In the genomic region with DNA sequence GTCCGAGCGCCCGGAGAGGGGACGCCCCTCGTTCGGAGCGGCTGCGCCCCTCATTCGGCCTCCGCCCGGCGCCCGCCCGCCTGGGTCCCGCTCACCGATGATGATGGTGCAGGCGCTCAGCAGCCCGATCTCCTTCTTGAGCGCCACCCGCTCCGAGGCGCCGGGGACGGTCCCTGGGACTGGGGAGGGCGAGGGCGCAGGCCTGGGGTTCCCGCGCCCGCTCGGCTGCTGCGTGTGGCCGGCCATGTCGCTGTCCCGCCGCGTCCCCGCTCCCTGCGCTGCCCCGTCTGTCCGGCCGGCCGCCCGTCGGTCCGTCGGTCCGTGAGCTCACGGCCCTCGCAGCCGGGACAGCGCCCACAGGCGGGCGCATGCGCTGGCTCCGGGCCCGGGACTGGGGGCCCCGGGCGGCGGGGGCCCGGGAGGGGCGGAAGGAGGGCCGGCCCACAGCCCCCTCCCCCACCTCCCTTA, we compare ENCODE assay signal across 11 cellular contexts. TPM values are rescaled to one million over a fixed set of nuclear protein-coding genes. Genes with fewer than 3 reads are reported as not detected.
DNase-seq lines count a peak whose midpoint lies in the region; ATAC-seq and TF ChIP-seq lines count a peak whose summit lies in the region.
"Had no signal": no experiment of that assay in that cellular context is flagged by ENCODE, and none has a peak within 500 bp of the region (broad histone marks: within the 10 kb centered on the region; RNA-seq: fewer than 3 reads in every experiment).

A gene (minus strand): TSS at position 393 of the 468 bp plus-strand sequence. CDS start 147 bp downstream, at position 246.

- intact Hi-C loops in activated naive CD4-positive, alpha-beta T cell treated with anti-CD3 and anti-CD28 coated beads for 36 hours (cut with micrococcal nuclease): loop anchor here (5.0 kb wide), 1 partner anchor 83 kb away; no protein-coding TSS in a partner anchor

- peaks cover 6% of the 10 kb centered on the region for H3K36me3 Mint-ChIP-seq in activated naive CD4-positive, alpha-beta T cell treated with anti-CD3 and anti-CD28 coated beads for 36 hours (ENCODE audit: low read depth)
- H3K36me3 Mint-ChIP-seq in mesothelial cell of epicardium: peaks cover 8% of the 10 kb centered on the region

- CTCF ChIA-PET in activated naive CD4-positive, alpha-beta T cell treated with anti-CD3 and anti-CD28 coated beads for 36 hours (lab: Charles Lee): interaction anchor here (1.1 kb wide), 1 partner anchor 41 kb away, joined by 4 read pairs; no protein-coding TSS in a partner anchor

- peak within 1 kb of the TSS; percentile 31 for H3K4me3 ChIP-seq in effector memory CD4-positive, alpha-beta T cell (ENCODE audit: insufficient read depth, low read depth, low read length, poor library complexity, severe bottlenecking)
- H3K4me3 ChIP-seq in upper lobe of left lung: peak within 1 kb of the TSS in 3 of 4 donors; percentile 42 to 51 (median 45)

- H3K36me3 ChIP-seq in effector memory CD4-positive, alpha-beta T cell (ENCODE audit: control insufficient read depth, insufficient read depth, low read length): no peaks in the 10 kb centered on the region
- no peaks in the 10 kb centered on the region for H3K36me3 ChIP-seq in upper lobe of left lung

- peak within 1 kb of the TSS; percentile 49 for H3K4me3 Mint-ChIP-seq in activated naive CD4-positive, alpha-beta T cell treated with anti-CD3 and anti-CD28 coated beads for 36 hours
- H3K4me3 Mint-ChIP-seq in mesothelial cell of epicardium: peak within 1 kb of the TSS; percentile 51
- H3K4me3 Mint-ChIP-seq: activated naive CD4-positive, alpha-beta T cell treated with anti-CD3 and anti-CD28 coated beads, Interleukin-2, amount 10 ng/mL, durations not matched to agents 7 days and 5 days had no signal

- peaks cover 6% of the 10 kb centered on the region for H3K9me3 ChIP-seq in effector memory CD4-positive, alpha-beta T cell (ENCODE audit: control insufficient read depth, low read length)
- H3K9me3 ChIP-seq in upper lobe of left lung: peaks cover 8 to 20% (median 18%) of the 10 kb centered on the region in 4 donors

- H3K9me3 Mint-ChIP-seq in activated naive CD4-positive, alpha-beta T cell treated with anti-CD3 and anti-CD28 coated beads for 36 hours: peaks cover 14% of the 10 kb centered on the region
- H3K9me3 Mint-ChIP-seq in mesothelial cell of epicardium: peaks cover 21% of the 10 kb centered on the region

- H3K27me3 Mint-ChIP-seq in activated naive CD4-positive, alpha-beta T cell treated with anti-CD3 and anti-CD28 coated beads for 36 hours (ENCODE audit: low read depth): peaks cover 54% of the 10 kb centered on the region
- peaks cover 84% of the 10 kb centered on the region for H3K27me3 Mint-ChIP-seq in mesothelial cell of epicardium (ENCODE audit: low read depth)

- 1 to 9% methylated on average over 8 to 21 of the region's 62 CpGs for WGBS in upper lobe of left lung, 2 donors

- H3K27ac ChIP-seq in effector memory CD4-positive, alpha-beta T cell (ENCODE audit: insufficient read depth, low read length, poor library complexity, severe bottlenecking): no peak within 1 kb of the TSS
- H3K27ac ChIP-seq in upper lobe of left lung: peak within 1 kb of the TSS in 1 of 4 donors; percentile 2

- ATAC-seq in upper lobe of left lung (ENCODE audit: low FRiP score in 2 of 2) (peak in 1 of 2 donors; percentile 14), HG03025 (IDR thresholded peaks at IDR 0.05; ENCODE audit: low FRiP score, unreplicated experiment) (no peak), GM19035 (IDR thresholded peaks at IDR 0.05; ENCODE audit: unreplicated experiment) (no peak)

- TF ChIP-seq EP300 in upper lobe of left lung (IDR thresholded peaks at IDR 0.05): no peak

- no peak within 1 kb of the TSS for H3K27ac Mint-ChIP-seq in activated naive CD4-positive, alpha-beta T cell treated with anti-CD3 and anti-CD28 coated beads for 36 hours
- no peak within 1 kb of the TSS for H3K27ac Mint-ChIP-seq in mesothelial cell of epicardium
- H3K27ac Mint-ChIP-seq: activated naive CD4-positive, alpha-beta T cell treated with anti-CD3 and anti-CD28 coated beads, Interleukin-2, amount 10 ng/mL, durations not matched to agents 7 days and 5 days had no signal

- H3K27me3 ChIP-seq in effector memory CD4-positive, alpha-beta T cell (replicated peaks; ENCODE audit: control insufficient read depth, insufficient read depth, low read length, poor library complexity, severe bottlenecking): peaks cover 38% of the 10 kb centered on the region
- peaks cover 0 to 29% (median 22%) of the 10 kb centered on the region in 4 donors for H3K27me3 ChIP-seq in upper lobe of left lung

- DNase-seq in activated naive CD4-positive, alpha-beta T cell treated with anti-CD3 and anti-CD28 coated beads for 36 hours: no peak
- no peak for DNase-seq in activated naive CD4-positive, alpha-beta T cell treated with anti-CD3 and anti-CD28 coated beads, Interleukin-2, amount 50 U/mL, for 16 hours
- no peak for DNase-seq in effector memory CD4-positive, alpha-beta T cell
- DNase-seq in mesothelial cell of epicardium (ENCODE audit: low spot score in 2 of 2, unreplicated experiment in 2 of 2) (no peak), upper lobe of left lung (no peak)
- DNase-seq in stimulated activated CD4-positive, alpha-beta T cell treated with anti-CD3 and anti-CD28 coated beads, Interleukin-12 subunit alpha, Interleukin-12 subunit beta, amount 100 ng/mL, for 4 hours: no peak
- DNase-seq: activated naive CD4-positive, alpha-beta T cell treated with anti-CD3 and anti-CD28 coated beads, Interleukin-2, amount 10 ng/mL, durations not matched to agents 7 days and 5 days; MV-4-11; T-helper 1 cell had no signal

- H3K4me1 ChIP-seq in effector memory CD4-positive, alpha-beta T cell (ENCODE audit: control insufficient read depth, insufficient read depth, low read length, poor library complexity, severe bottlenecking): peaks cover 11% of the 10 kb centered on the region
- H3K4me1 ChIP-seq in upper lobe of left lung: peaks cover 15 to 24% (median 19%) of the 10 kb centered on the region in 4 donors

- peaks cover 10% of the 10 kb centered on the region for H3K4me1 Mint-ChIP-seq in activated naive CD4-positive, alpha-beta T cell treated with anti-CD3 and anti-CD28 coated beads for 36 hours (ENCODE audit: low read depth)
- peaks cover 3% of the 10 kb centered on the region for H3K4me1 Mint-ChIP-seq in mesothelial cell of epicardium

- TF ChIP-seq CTCF in mesothelial cell of epicardium (IDR thresholded peaks at IDR 0.05; ENCODE audit: unreplicated experiment) (no peak), upper lobe of left lung (IDR thresholded peaks at IDR 0.05) (no peak)

- no peak for TF ChIP-seq POLR2A in upper lobe of left lung (IDR thresholded peaks at IDR 0.05)

RNA-seq across cellular contexts. Expression of the gene that starts here (rescaled TPM):
- total RNA-seq in activated naive CD4-positive, alpha-beta T cell treated with anti-CD3 and anti-CD28 coated beads for 36 hours: not detected
- total RNA-seq in mesothelial cell of epicardium: 0.91 to 1.1 TPM (median 0.92 TPM) in 3 replicates
- total RNA-seq in upper lobe of left lung: 1 to 10 TPM in 1 of 6 donors, under 1 TPM in 3, not detected in 2; 0.29 to 2.1 (median 0.47) TPM
